In the genomic region with DNA sequence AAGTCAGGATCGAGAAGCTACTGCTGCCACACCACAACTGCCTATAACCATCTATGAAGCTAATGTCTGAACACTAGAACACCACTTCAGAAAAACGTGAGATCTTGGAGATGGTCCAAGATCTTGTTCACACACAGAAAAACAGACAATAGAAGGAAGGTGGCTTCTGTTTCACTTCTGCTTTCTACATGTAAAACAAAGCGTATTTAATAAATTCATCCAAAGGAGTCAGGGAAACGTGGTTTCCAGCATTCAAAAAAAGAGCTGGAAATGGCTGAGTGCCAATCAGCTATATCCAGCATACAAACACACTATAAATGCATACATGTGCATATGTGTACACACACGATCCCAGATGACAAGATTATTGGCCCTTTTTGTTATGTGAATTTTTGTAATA, we compare ENCODE assay signal across 8 cellular contexts.
DNase-seq lines count a peak whose midpoint lies in the region; ATAC-seq and TF ChIP-seq lines count a peak whose summit lies in the region.

No MANE protein-coding gene starts in this region.

- intact Hi-C loops in prostate gland (cut with DNase I), result no loop called here

- no peak for DNase-seq in SJSA1 (ENCODE audit: low read depth in 1 of 2, low spot score in 2 of 2)
- no peak for DNase-seq in DMS 273 (lab: John Stamatoyannopoulos, UW; ENCODE audit: unreplicated experiment)
- no peak for DNase-seq in prostate gland (ENCODE audit: low spot score)
- DNase-seq in effector CD4-positive, alpha-beta T cell, result no peak
- no peak for DNase-seq in mesenteric fat pad (ENCODE audit: low spot score)

- TF ChIP-seq CTCF in prostate gland (IDR thresholded peaks at IDR 0.05), result no peak

- H3K36me3 ChIP-seq in BLaER1 (no peaks in the 10 kb centered on the region), SJSA1 (0 out of 2 replicates have a peak, but pooled peaks cover 4% of the 10 kb centered on the region), prostate gland (no peaks in the 10 kb centered on the region)

- H3K9me3 ChIP-seq in BLaER1 (no peaks in the 10 kb centered on the region), SJSA1 (replicated peaks) (no peaks in the 10 kb centered on the region), prostate gland (no peaks in the 10 kb centered on the region)

- no peak overlapping the region for H3K9ac ChIP-seq in BLaER1

- H3K4me3 ChIP-seq in BLaER1 (no peak overlapping the region), SJSA1 (no peak overlapping the region), prostate gland (no peak overlapping the region)

- H3K4me1 ChIP-seq in BLaER1 (peaks cover 26% of the 10 kb centered on the region), SJSA1 (replicated peaks) (peaks cover 20% of the 10 kb centered on the region), prostate gland (replicated peaks) (no peaks in the 10 kb centered on the region)

- H3K27ac ChIP-seq in BLaER1, result peak overlapping the region; percentile 38; the same call in 1 of the 2 replicates
- peak overlapping the region; percentile 26; the same call in 1 of the 2 replicates for H3K27ac ChIP-seq in SJSA1
- no peak overlapping the region for H3K27ac ChIP-seq in prostate gland

- no peak for TF ChIP-seq POLR2A in prostate gland (IDR thresholded peaks at IDR 0.05)

- H3K27me3 ChIP-seq in BLaER1 (no peaks in the 10 kb centered on the region), SJSA1 (replicated peaks) (no peaks in the 10 kb centered on the region), prostate gland (replicated peaks; ENCODE audit: insufficient read depth) (no peaks in the 10 kb centered on the region)

- no peaks in the 10 kb centered on the region for H4K20me1 ChIP-seq in BLaER1

- H3K4me2 ChIP-seq in BLaER1, result peak overlapping the region; percentile 74

- WGBS in prostate gland, result 35% methylated on average over 5 of the region's 5 CpGs

- ATAC-seq in GM18909 (IDR thresholded peaks at IDR 0.05; ENCODE audit: poor library complexity, unreplicated experiment) (peak; percentile 80), HG03103 (IDR thresholded peaks at IDR 0.05; ENCODE audit: low read depth, unreplicated experiment) (peak; percentile 88)

Comparison
In these comparisons a context has a peak if more than half of its experiments do, and no peak if none do; other contexts are left out.
1. H3K27ac ChIP-seq: peak in BLaER1 (single experiment) and SJSA1 (single experiment); none in prostate gland (0 of 2).